Comparison of ENCODE assay signal across 17 cellular contexts in genomic region chr4:123816462-123816861, GRCh38.
"Had no signal": no experiment of that assay in that cellular context is flagged by ENCODE, and none has a peak within 500 bp of the region (broad histone marks: within the 10 kb centered on the region; RNA-seq: fewer than 3 reads in every experiment).

No MANE protein-coding gene starts in this region.

- H3K4me1 Mint-ChIP-seq: activated naive CD4-positive, alpha-beta T cell treated with anti-CD3 and anti-CD28 coated beads, Interleukin-2, amount 50 U/mL, for 24 hours; stimulated activated effector memory CD8-positive, alpha-beta T cell treated with anti-CD3 and anti-CD28 coated beads, Interleukin-12 subunit alpha, Interleukin-12 subunit beta, amount 100 ng/mL, for 72 hours had no signal

- H3K9me3 Mint-ChIP-seq: activated CD8-positive, alpha-beta T cell treated with anti-CD3 and anti-CD28 coated beads for 36 hours; activated naive CD4-positive, alpha-beta T cell treated with anti-CD3 and anti-CD28 coated beads, Interleukin-2, amount 50 U/mL, for 24 hours; activated T-cell treated with anti-CD3 and anti-CD28 coated beads, Interleukin-2, amount 50 U/mL, for 4 hours; stimulated activated effector memory CD8-positive, alpha-beta T cell treated with anti-CD3 and anti-CD28 coated beads, Interleukin-12 subunit alpha, Interleukin-12 subunit beta, amount 100 ng/mL, for 72 hours had no signal

- H3K36me3 Mint-ChIP-seq: activated naive CD4-positive, alpha-beta T cell treated with anti-CD3 and anti-CD28 coated beads, Interleukin-2, amount 50 U/mL, for 24 hours; stimulated activated effector memory CD8-positive, alpha-beta T cell treated with anti-CD3 and anti-CD28 coated beads, Interleukin-12 subunit alpha, Interleukin-12 subunit beta, amount 100 ng/mL, for 72 hours had no signal

- H3K27me3 Mint-ChIP-seq: activated naive CD4-positive, alpha-beta T cell treated with anti-CD3 and anti-CD28 coated beads, Interleukin-2, amount 50 U/mL, for 24 hours had no signal

- H3K4me3 Mint-ChIP-seq: activated CD8-positive, alpha-beta T cell treated with anti-CD3 and anti-CD28 coated beads for 36 hours; activated naive CD4-positive, alpha-beta T cell treated with anti-CD3 and anti-CD28 coated beads, Interleukin-2, amount 50 U/mL, for 24 hours; activated T-cell treated with anti-CD3 and anti-CD28 coated beads, Interleukin-2, amount 50 U/mL, for 4 hours; nephron progenitor cell; stimulated activated effector memory CD8-positive, alpha-beta T cell treated with anti-CD3 and anti-CD28 coated beads, Interleukin-12 subunit alpha, Interleukin-12 subunit beta, amount 100 ng/mL, for 72 hours had no signal

- H3K36me3 ChIP-seq: adrenal gland, thoracic aorta, upper lobe of right lung had no signal

- FAIRE-seq: endometrium had no signal

- H3K9me3 ChIP-seq: adrenal gland, thoracic aorta, upper lobe of right lung had no signal

- ATAC-seq: activated CD8-positive, alpha-beta T cell treated with anti-CD3 and anti-CD28 coated beads for 36 hours; activated T-cell treated with anti-CD3 and anti-CD28 coated beads, Interleukin-2, amount 50 U/mL, for 4 hours; stimulated activated effector memory CD8-positive, alpha-beta T cell treated with anti-CD3 and anti-CD28 coated beads, Interleukin-12 subunit alpha, Interleukin-12 subunit beta, amount 100 ng/mL, for 72 hours had no signal

- H3K4me1 ChIP-seq: adrenal gland, upper lobe of right lung had no signal

- H3K27me3 ChIP-seq: adrenal gland, dorsolateral prefrontal cortex, upper lobe of right lung had no signal

- H3K27ac Mint-ChIP-seq: activated CD8-positive, alpha-beta T cell treated with anti-CD3 and anti-CD28 coated beads for 36 hours; activated naive CD4-positive, alpha-beta T cell treated with anti-CD3 and anti-CD28 coated beads, Interleukin-2, amount 50 U/mL, for 24 hours; nephron progenitor cell; stimulated activated effector memory CD8-positive, alpha-beta T cell treated with anti-CD3 and anti-CD28 coated beads, Interleukin-12 subunit alpha, Interleukin-12 subunit beta, amount 100 ng/mL, for 72 hours had no signal

- H3K4me3 ChIP-seq: adrenal gland, dorsolateral prefrontal cortex, thoracic aorta, upper lobe of right lung had no signal

- H3K27ac ChIP-seq: adrenal gland, dorsolateral prefrontal cortex, thoracic aorta, upper lobe of right lung had no signal

- DNase-seq: activated CD4-positive, alpha-beta T cell treated with anti-CD3 and anti-CD28 coated beads for 4 hours; activated CD8-positive, alpha-beta T cell treated with anti-CD3 and anti-CD28 coated beads for 36 hours; activated effector memory CD4-positive, alpha-beta T cell treated with anti-CD3 and anti-CD28 coated beads, Interleukin-2, amount 50 U/mL, for 16 hours; activated T-cell treated with anti-CD3 and anti-CD28 coated beads, Interleukin-2, amount 50 U/mL, for 4 hours; adrenal gland; dorsolateral prefrontal cortex; foreskin melanocyte; head of caudate nucleus; kidney glomerular epithelial cell; nephron progenitor cell; occipital lobe; T-helper 2 cell; upper lobe of right lung had no signal
